3 cellular contexts compared by ENCODE assay signal in the genomic region with DNA sequence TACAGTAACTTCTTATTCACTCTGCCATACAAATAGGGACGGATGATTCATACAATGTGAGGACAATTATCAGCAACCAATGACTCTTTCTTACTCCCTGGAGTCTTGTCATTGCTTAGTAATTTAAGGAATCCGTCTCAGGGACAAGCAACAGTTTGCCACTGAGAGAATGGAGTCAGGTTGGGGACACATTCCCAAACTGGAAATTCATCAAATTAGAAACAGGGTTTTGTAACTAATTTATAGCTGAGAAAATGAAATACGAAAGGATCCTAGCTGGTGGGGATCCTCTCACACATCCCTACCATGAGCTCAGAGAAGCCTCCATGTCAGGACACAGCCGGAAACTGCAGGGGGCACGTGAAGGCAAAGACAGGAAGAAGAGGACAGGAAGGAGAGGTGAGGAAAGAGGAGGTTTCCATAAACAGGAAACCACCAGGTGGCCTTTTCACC.
TF ChIP-seq lines count a peak whose summit lies in the region.

No MANE protein-coding gene starts in this region.

TF ChIP-seq in liver, 16 proteins besides CTCF, POLR2A, EP300 and RAD21:
- TF ChIP-seq, protein P1, sequence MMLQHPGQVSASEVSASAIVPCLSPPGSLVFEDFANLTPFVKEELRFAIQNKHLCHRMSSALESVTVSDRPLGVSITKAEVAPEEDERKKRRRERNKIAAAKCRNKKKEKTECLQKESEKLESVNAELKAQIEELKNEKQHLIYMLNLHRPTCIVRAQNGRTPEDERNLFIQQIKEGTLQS (IDR thresholded peaks at IDR 0.05) = no peak
- TF ChIP-seq FOXA2 (IDR thresholded peaks at IDR 0.05) (no peak), GABPA (IDR thresholded peaks at IDR 0.05 in 1 of 2, conservative IDR thresholded peaks at IDR 0.05 in 1 of 2) (no peak), TAF1 (conservative IDR thresholded peaks at IDR 0.05) (no peak), NR2F2 (IDR thresholded peaks at IDR 0.05) (peak; percentile 14), RXRA (IDR thresholded peaks at IDR 0.05) (no peak)

TF ChIP-seq in HepG2, 621 proteins besides CTCF, POLR2A, EP300 and RAD21:
- TF ChIP-seq CBX1 (IDR thresholded peaks at IDR 0.05; ENCODE audit: low read depth) (no peak), AGO1 (IDR thresholded peaks at IDR 0.05; ENCODE audit: low read depth, low read length, poor library complexity, severe bottlenecking) (no peak), RXRB (CRISPR knock-in tag; IDR thresholded peaks at IDR 0.05; ENCODE audit: borderline replicate concordance) (no peak), TARDBP (CRISPR knock-in tag; IDR thresholded peaks at IDR 0.05) (no peak), ZBTB38 (CRISPR knock-in tag; IDR thresholded peaks at IDR 0.05) (no peak), PCBP1 (IDR thresholded peaks at IDR 0.05; ENCODE audit: borderline replicate concordance, low read depth, low read length) (no peak)

TF ChIP-seq in WTC11, 78 proteins besides CTCF, POLR2A, EP300 and RAD21:
- TF ChIP-seq ETV6 (CRISPR knock-in tag; IDR thresholded peaks at IDR 0.05) (peak; percentile 44; the same call in 1 of the 2 replicates), PRDM15 (CRISPR knock-in tag; IDR thresholded peaks at IDR 0.05) (no peak)
